ENCODE assay signal across 8 cellular contexts in the genomic region with DNA sequence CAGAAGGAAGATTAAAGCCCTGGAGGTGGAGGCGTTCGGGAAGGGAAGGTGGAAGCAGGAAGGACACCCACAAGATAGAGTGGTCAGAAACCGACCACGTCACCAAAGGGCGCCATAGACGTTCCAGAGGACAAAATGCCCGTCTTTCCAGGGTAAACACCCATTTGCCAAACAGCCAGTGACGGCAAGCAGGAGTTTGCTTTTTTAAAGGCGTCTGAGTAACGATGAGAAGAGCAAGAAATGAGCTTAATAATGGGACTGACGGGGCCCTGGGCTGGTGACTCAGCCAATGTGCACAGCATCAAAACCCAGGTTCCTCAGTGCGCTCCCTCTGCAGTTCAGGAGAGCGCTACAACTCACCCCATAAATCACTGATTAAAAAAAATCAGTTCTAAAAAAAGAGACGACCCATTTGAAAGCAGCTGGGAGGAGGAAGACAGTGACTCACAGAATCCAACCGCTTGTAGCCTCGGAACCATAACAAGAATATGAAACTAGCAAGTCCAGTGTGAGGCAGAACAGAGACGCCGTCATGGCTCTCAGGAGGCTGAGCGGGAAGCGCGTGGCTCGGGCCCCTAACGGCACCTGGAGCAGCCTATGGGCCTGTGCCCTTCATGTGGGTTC. TPM values are rescaled to one million over a fixed set of nuclear protein-coding genes. Genes with fewer than 3 reads are reported as not detected.
DNase-seq lines count a peak whose midpoint lies in the region; ATAC-seq and TF ChIP-seq lines count a peak whose summit lies in the region.

No MANE protein-coding gene starts in this region.

- TF ChIP-seq CTCF in HEK293 (tag by site-specific recombination; IDR thresholded peaks at IDR 0.05): no peak
- TF ChIP-seq CTCF in ascending aorta (IDR thresholded peaks at IDR 0.05): peak in 2 of 3 experiments; percentile 15 to 20
- TF ChIP-seq CTCF in kidney epithelial cell (IDR thresholded peaks at IDR 0.05; ENCODE audit: insufficient read depth, low read length, poor library complexity, severe bottlenecking): peak; percentile 16

- no peak overlapping the region for H3K4me3 ChIP-seq in HEK293 (ENCODE audit: low read depth, low read length)
- H3K4me3 ChIP-seq in ascending aorta: peak overlapping the region; percentile 48 to 55
- H3K4me3 ChIP-seq in kidney epithelial cell (ENCODE audit: low read depth, low read length): peak overlapping the region; percentile 26

- intact Hi-C loops in ascending aorta (cut with DNase I): loop anchor here (2.0 kb wide), 2 partner anchors 17 to 103 kb away; no protein-coding TSS in a partner anchor

- POLR2A ChIA-PET in HEK293 (lab: Yijun Ruan, JAX): no interaction called here

- H3K9me3 ChIP-seq in HEK293 (ENCODE audit: control insufficient read depth, insufficient read depth, low read depth, low read length) (no peaks in the 10 kb centered on the region), ascending aorta (no peaks in the 10 kb centered on the region)

- H3K36me3 ChIP-seq in HEK293 (ENCODE audit: control insufficient read depth in 2 of 2, insufficient read depth in 1 of 2, low read length in 2 of 2): peaks cover 0 to 9% of the 10 kb centered on the region in 2 experiments; a peak in 1 of 3 replicates
- H3K36me3 ChIP-seq in ascending aorta: no peaks in the 10 kb centered on the region
- H3K36me3 ChIP-seq in kidney epithelial cell (ENCODE audit: control insufficient read depth, insufficient read depth, low read length): peaks cover 2% of the 10 kb centered on the region

- no peak for ATAC-seq in HG02763 (IDR thresholded peaks at IDR 0.05; ENCODE audit: unreplicated experiment)

- H3K27ac ChIP-seq in HEK293 (ENCODE audit: extremely low read depth, low read depth, low read length) (no peak overlapping the region), ascending aorta (peak overlapping the region; percentile 72 to 88), temporal lobe (ENCODE audit: low read depth, low read length) (peak overlapping the region; percentile 23)

- H3K4me1 ChIP-seq in HEK293 (ENCODE audit: control insufficient read depth, insufficient read depth, low read length) (peaks cover 10% of the 10 kb centered on the region; the same call in 1 of the 2 replicates), ascending aorta (peaks cover 6 to 26% of the 10 kb centered on the region in 2 donors)

- CTCF ChIA-PET in HEK293 (lab: Yijun Ruan, JAX): no interaction called here

- no peaks in the 10 kb centered on the region for H3K27me3 ChIP-seq in ascending aorta
- no peaks in the 10 kb centered on the region for H3K27me3 ChIP-seq in kidney epithelial cell (ENCODE audit: control insufficient read depth, insufficient read depth, low read length)

- DNase-seq in ascending aorta (ENCODE audit: low spot score in 2 of 2): peak; percentile 27 to 89
- DNase-seq in kidney epithelial cell (ENCODE audit: low read depth): peak; percentile 71
- DNase-seq in DMS53 (lab: John Stamatoyannopoulos, UW): no peak
- no peak for DNase-seq in SKM-1 (lab: John Stamatoyannopoulos, UW; ENCODE audit: unreplicated experiment)
- DNase-seq in activated CD4-positive, CD25-positive, alpha-beta regulatory T cell (lab: John Stamatoyannopoulos, UW): no peak

TF ChIP-seq in HEK293, 187 proteins besides CTCF, POLR2A, EP300 and RAD21:
- TF ChIP-seq ZNF2 (tag by site-specific recombination; IDR thresholded peaks at IDR 0.05): no peak
- TF ChIP-seq ZNF600 (tag by site-specific recombination; IDR thresholded peaks at IDR 0.05): peak; percentile 93

RNA-seq across cellular contexts. Expression of a gene that starts 5.9 kb away (rescaled TPM):
- total RNA-seq in ascending aorta (14.7 TPM), kidney epithelial cell (19.2 and 20.4 TPM in 2 replicates), temporal lobe (46.0 TPM)

Comparison
In these comparisons a context has a peak if more than half of its experiments do, and no peak if none do; other contexts are left out.
1. DNase-seq: peak in ascending aorta (2 of 2) and kidney epithelial cell (single experiment); none in DMS53 (single experiment), SKM-1 (single experiment) and activated CD4-positive, CD25-positive, alpha-beta regulatory T cell (0 of 4).